ENCODE assay signal across 8 cellular contexts in the genomic region with DNA sequence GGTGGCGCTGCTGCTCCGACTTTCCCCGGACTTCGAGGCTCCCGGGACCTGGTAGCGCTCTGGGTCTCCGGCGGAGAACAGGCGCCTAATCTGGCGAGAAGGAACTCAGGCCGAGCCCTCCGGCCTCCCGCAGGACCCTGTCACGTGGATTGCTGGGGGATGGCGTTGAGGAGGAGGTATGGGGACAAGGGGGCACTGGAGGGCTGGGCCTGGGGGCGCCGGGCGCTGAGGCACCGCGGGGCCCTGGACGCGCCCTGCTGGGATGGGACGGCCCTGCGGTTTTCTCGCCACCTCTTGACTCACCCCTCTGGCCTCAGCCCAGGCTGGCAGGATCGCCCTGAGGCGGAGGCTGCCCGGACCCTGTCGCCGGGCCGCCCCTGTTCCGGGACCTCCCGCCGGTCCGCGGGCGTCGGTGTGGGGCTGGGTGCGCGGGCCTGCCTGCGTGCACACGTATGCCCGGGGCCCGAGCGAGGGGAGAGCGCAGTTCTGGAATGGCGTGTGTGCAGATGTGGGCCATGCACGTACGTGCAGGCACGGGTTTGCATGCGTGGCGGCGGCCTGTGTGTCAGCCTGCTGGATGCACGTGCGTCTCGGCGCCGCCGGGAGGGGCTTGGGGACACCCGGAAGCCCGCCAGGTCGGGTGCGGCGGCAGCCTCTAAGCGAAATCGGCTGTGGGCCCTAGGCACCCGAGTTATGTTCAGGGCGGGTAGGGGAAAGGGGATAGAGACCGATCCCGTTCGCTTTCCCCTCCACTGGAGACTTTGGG. TPM values are rescaled to one million over a fixed set of nuclear protein-coding genes. Genes with fewer than 3 reads are reported as not detected.
DNase-seq lines count a peak whose midpoint lies in the region; ATAC-seq, FAIRE-seq and TF ChIP-seq lines count a peak whose summit lies in the region.

No MANE protein-coding gene starts in this region.

- peaks cover 45% of the 10 kb centered on the region for H3K27me3 Mint-ChIP-seq in nephron progenitor cell (ENCODE audit: low read depth, poor library complexity)

- no peaks in the 10 kb centered on the region for H3K9me3 Mint-ChIP-seq in nephron progenitor cell

- no peaks in the 10 kb centered on the region for H3K9me3 ChIP-seq in fibroblast of lung (ENCODE audit: control insufficient read depth, insufficient read depth, low read depth, low read length)
- H3K9me3 ChIP-seq in stomach smooth muscle (ENCODE audit: control insufficient read depth in 2 of 2, low read length in 2 of 2) = no peaks in the 10 kb centered on the region

- peak overlapping the region; percentile 93 for H3K4me2 ChIP-seq in fibroblast of lung (ENCODE audit: extremely low read depth, insufficient read depth, low read length)

- peak overlapping the region; percentile 87 for H3K4me3 Mint-ChIP-seq in nephron progenitor cell

- H3K36me3 ChIP-seq in ACC112 (ENCODE audit: insufficient read depth, low read length) (no peaks in the 10 kb centered on the region), fibroblast of lung (ENCODE audit: control insufficient read depth, insufficient read depth, low read length) (no peaks in the 10 kb centered on the region), stomach smooth muscle (ENCODE audit: control insufficient read depth in 2 of 2, insufficient read depth in 2 of 2, low read length in 2 of 2) (peaks cover 0 to 2% of the 10 kb centered on the region in 2 donors)

- H3K27me3 ChIP-seq in ACC112 (ENCODE audit: insufficient read depth, low read length) (no peaks in the 10 kb centered on the region), fibroblast of lung (ENCODE audit: control insufficient read depth, insufficient read depth, low read length) (peaks cover 9% of the 10 kb centered on the region), stomach smooth muscle (ENCODE audit: control insufficient read depth in 1 of 2, insufficient read depth in 2 of 2, low read length in 2 of 2) (no peaks in the 10 kb centered on the region)

- H3K4me1 Mint-ChIP-seq in nephron progenitor cell = peaks cover 48% of the 10 kb centered on the region

- H3K79me2 ChIP-seq in ACC112 (ENCODE audit: control insufficient read depth, insufficient read depth, low read length, unreplicated experiment) (peaks cover 55% of the 10 kb centered on the region), fibroblast of lung (ENCODE audit: control insufficient read depth, insufficient read depth, low read length) (peaks cover 38% of the 10 kb centered on the region)

- H3K27ac ChIP-seq in ACC112 (ENCODE audit: low read depth, low read length) (peak overlapping the region; percentile 96), fibroblast of lung (ENCODE audit: insufficient read depth, low read length) (peak overlapping the region; percentile 96), stomach smooth muscle (ENCODE audit: low read length) (peak overlapping the region; percentile 71)

- DNase-seq in GM18507 (ENCODE audit: extremely low spot score, insufficient read length, low read depth) (peak; percentile 75), OCI-M1 (lab: John Stamatoyannopoulos, UW) (peak; percentile 75), activated T-helper 1 cell treated with Interleukin-2 at 50 U/mL for 16 hours (ENCODE audit: low read depth) (peak; percentile 82), fibroblast of lung (ENCODE audit: low read depth in 2 of 2) (peak; percentile 61 to 83), nephron progenitor cell (peak; percentile 68)

- TF ChIP-seq CTCF in fibroblast of lung (conservative IDR thresholded peaks at IDR 0.05 in 1 of 2, IDR thresholded peaks at IDR 0.05 in 1 of 2; ENCODE audit: low read depth in 1 of 2, low read length in 2 of 2) = peak in 1 of 2 donors; percentile 2
- TF ChIP-seq CTCF in nephron progenitor cell (IDR thresholded peaks at IDR 0.05) = peak; percentile 9

- H3K36me3 Mint-ChIP-seq in nephron progenitor cell (ENCODE audit: low read depth) = no peaks in the 10 kb centered on the region

- ATAC-seq in HG03097 (IDR thresholded peaks at IDR 0.05; ENCODE audit: low FRiP score, unreplicated experiment) = peak; percentile 22

- H3K27ac Mint-ChIP-seq in nephron progenitor cell = no peak overlapping the region

- FAIRE-seq in GM18507 (lab: Jason Lieb, UNC) = peak; percentile 47

- H3K4me1 ChIP-seq in ACC112 (ENCODE audit: control insufficient read depth, insufficient read depth, low read length, unreplicated experiment) (peaks cover 18% of the 10 kb centered on the region), fibroblast of lung (ENCODE audit: control insufficient read depth, extremely low read depth, insufficient read depth, low read length) (peaks cover 21% of the 10 kb centered on the region), stomach smooth muscle (ENCODE audit: control insufficient read depth, insufficient read depth, low read length) (peaks cover 45% of the 10 kb centered on the region)

- no peaks in the 10 kb centered on the region for H4K20me1 ChIP-seq in fibroblast of lung (ENCODE audit: control insufficient read depth, extremely low read depth, insufficient read depth, low read length)

- H2AFZ ChIP-seq in ACC112 (ENCODE audit: low read length, unreplicated experiment) (peak overlapping the region; percentile 66), fibroblast of lung (ENCODE audit: low read length) (peak overlapping the region; percentile 51)

- H3K9ac ChIP-seq in fibroblast of lung (ENCODE audit: insufficient read depth, low read length) (peak overlapping the region; percentile 98), stomach smooth muscle (ENCODE audit: low read length in 2 of 2) (peak overlapping the region; percentile 78 to 87)

- H3K4me3 ChIP-seq in ACC112 (ENCODE audit: low read depth, low read length) = peak overlapping the region; percentile 99
- peak overlapping the region; percentile 76 to 98 (median 95) for H3K4me3 ChIP-seq in fibroblast of lung (replicated peaks in 1 of 4; ENCODE audit: control extremely low read depth in 1 of 4, insufficient read depth in 1 of 4, low read depth in 3 of 4, low read length in 4 of 4)
- H3K4me3 ChIP-seq in stomach smooth muscle (ENCODE audit: low read length in 2 of 2) = peak overlapping the region; percentile 74 to 90

RNA-seq across cellular contexts. Expression of a gene that starts 0.8 kb away (rescaled TPM):
- 1.3 and 2.3 TPM in 2 replicates for total RNA-seq in fibroblast of lung
- polyA plus RNA-seq in fibroblast of lung = 1.7 and 2.2 TPM in 2 replicates
- polyA plus RNA-seq in fibroblast of lung (2012) = 5.8 and 7.1 TPM in 2 replicates
- 17.3 and 26.1 TPM in 2 replicates for polyA minus RNA-seq in fibroblast of lung (ENCODE audit: low replicate concordance)

RNA-seq across cellular contexts. Expression of a gene that starts 55.7 kb away (rescaled TPM):
- total RNA-seq in fibroblast of lung = not detected in 2 replicates
- not detected in 2 replicates for polyA plus RNA-seq in fibroblast of lung
- polyA plus RNA-seq in fibroblast of lung (2012) = not detected in 2 replicates
- polyA minus RNA-seq in fibroblast of lung (ENCODE audit: low replicate concordance) = not detected in 2 replicates

Comparison
In these comparisons a context has a peak if more than half of its experiments do, and no peak if none do; other contexts are left out.
1. Peak in every context shown above with its lines: DNase-seq, ATAC-seq, H3K4me3 ChIP-seq and H3K27ac ChIP-seq.